In the genomic region with DNA sequence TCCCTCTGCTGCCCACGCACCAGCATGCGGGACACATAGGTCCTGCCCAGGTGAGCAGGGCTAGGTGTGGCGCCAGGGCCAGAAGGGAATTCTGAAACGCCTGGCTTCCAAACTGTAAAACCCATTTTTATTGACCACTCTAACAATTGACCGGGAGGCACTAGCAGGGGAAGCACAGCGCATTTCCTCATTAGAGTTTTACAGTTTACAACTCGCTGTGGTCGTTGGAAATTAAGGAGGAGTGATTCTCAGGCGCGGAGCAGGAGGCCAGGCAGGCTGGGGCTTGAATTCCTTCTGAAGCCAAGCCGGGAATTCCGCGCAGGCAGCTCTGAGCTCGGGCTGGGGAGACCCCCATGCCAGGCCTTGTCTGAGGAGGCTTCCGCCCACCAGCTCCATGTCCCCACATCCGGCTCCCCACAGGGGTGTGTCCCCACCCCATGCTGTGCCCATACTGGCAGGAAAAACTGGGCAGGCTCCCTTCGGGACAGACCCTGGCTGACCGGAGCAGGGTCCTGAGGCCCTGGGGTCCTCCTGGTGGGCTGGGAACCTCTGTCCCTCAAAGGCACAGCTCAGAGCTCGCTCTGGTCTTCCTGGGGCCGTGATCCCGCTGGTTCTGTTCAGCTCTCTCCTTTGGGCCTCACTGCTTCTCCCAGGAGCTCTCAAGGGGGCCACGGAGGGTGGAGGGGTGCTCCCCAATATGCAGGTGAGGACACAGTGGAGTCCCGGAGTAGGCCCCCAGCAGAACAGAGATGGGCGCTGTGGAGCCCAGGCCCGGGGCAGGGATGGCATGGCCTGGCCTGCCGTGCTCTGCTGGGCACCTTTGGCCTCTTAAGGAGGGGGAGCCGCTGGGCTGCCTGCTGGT, we compare ENCODE assay signal across 9 cellular contexts.
DNase-seq lines count a peak whose midpoint lies in the region; ATAC-seq and TF ChIP-seq lines count a peak whose summit lies in the region.
"Had no signal": no experiment of that assay in that cellular context is flagged by ENCODE, and none has a peak within 500 bp of the region (broad histone marks: within the 10 kb centered on the region; RNA-seq: fewer than 3 reads in every experiment).

No MANE protein-coding gene starts in this region.

- H3K36me3 ChIP-seq in ACC112 (ENCODE audit: insufficient read depth, low read length) (no peaks in the 10 kb centered on the region), HEK293 (ENCODE audit: control insufficient read depth in 2 of 2, insufficient read depth in 1 of 2, low read length in 2 of 2) (no peaks in the 10 kb centered on the region), duodenal mucosa (ENCODE audit: control insufficient read depth in 1 of 2, insufficient read depth in 2 of 2, low read length in 2 of 2) (no peaks in the 10 kb centered on the region), muscle layer of duodenum (ENCODE audit: control insufficient read depth in 1 of 2, insufficient read depth in 2 of 2, low read length in 2 of 2) (no peaks in the 10 kb centered on the region)

- no peak overlapping the region for H3K27ac ChIP-seq in ACC112 (ENCODE audit: low read depth, low read length)
- H3K27ac ChIP-seq in HEK293 (ENCODE audit: extremely low read depth, low read depth, low read length) = peak overlapping the region; percentile 78; the same call in 1 of the 2 replicates
- peak overlapping the region; percentile 78 for H3K27ac ChIP-seq in duodenal mucosa (ENCODE audit: low read depth, low read length)
- H3K27ac ChIP-seq in muscle layer of duodenum (ENCODE audit: low read length) = peak overlapping the region; percentile 74

- peak overlapping the region; percentile 60 to 68 for H3K9ac ChIP-seq in duodenal mucosa (ENCODE audit: low read depth in 1 of 2, low read length in 2 of 2)

- ATAC-seq in HG03571 (IDR thresholded peaks at IDR 0.05; ENCODE audit: unreplicated experiment) = no peak

- H3K27me3 ChIP-seq in ACC112 (ENCODE audit: insufficient read depth, low read length) = peaks cover 28% of the 10 kb centered on the region
- peaks cover 0 to 3% of the 10 kb centered on the region in 2 donors for H3K27me3 ChIP-seq in duodenal mucosa (ENCODE audit: control insufficient read depth in 1 of 2, insufficient read depth in 2 of 2, low read length in 2 of 2)
- peaks cover 20% of the 10 kb centered on the region for H3K27me3 ChIP-seq in muscle layer of duodenum (ENCODE audit: low read depth, low read length)

- TF ChIP-seq CTCF in HEK293 (tag by site-specific recombination; IDR thresholded peaks at IDR 0.05) = no peak

- CTCF ChIA-PET in HEK293 (lab: Yijun Ruan, JAX) = interaction anchor here (1.0 to 3.5 kb wide), 4 partner anchors 8 to 106 kb away, joined by 5 to 15 read pairs (median 6); no protein-coding TSS in a partner anchor

- H3K79me2 ChIP-seq in ACC112 (ENCODE audit: control insufficient read depth, insufficient read depth, low read length, unreplicated experiment) = no peaks in the 10 kb centered on the region

- POLR2A ChIA-PET in HEK293 (lab: Yijun Ruan, JAX) = interaction anchor here (0.7 to 3.3 kb wide), 13 partner anchors 9 to 256 kb away, joined by 3 to 40 read pairs (median 4); a partner anchor contains a TSS

- no peak for DNase-seq in NCI-H69 (lab: John Stamatoyannopoulos, UW)
- no peak for DNase-seq in NCI-H1436 (lab: John Stamatoyannopoulos, UW)
- DNase-seq in effector CD8-positive, alpha-beta T cell (lab: John Stamatoyannopoulos, UW) = no peak
- DNase-seq: activated gamma-delta T cell had no signal

- H2AFZ ChIP-seq in ACC112 (ENCODE audit: low read length, unreplicated experiment) = peak overlapping the region; percentile 23

- H3K4me1 ChIP-seq in ACC112 (ENCODE audit: control insufficient read depth, insufficient read depth, low read length, unreplicated experiment) (peaks cover 5% of the 10 kb centered on the region), HEK293 (ENCODE audit: control insufficient read depth, insufficient read depth, low read length) (peaks cover 15% of the 10 kb centered on the region), duodenal mucosa (ENCODE audit: control insufficient read depth in 1 of 2, insufficient read depth in 2 of 2, low read length in 2 of 2) (peaks cover 46 to 63% of the 10 kb centered on the region in 2 donors), muscle layer of duodenum (ENCODE audit: control insufficient read depth in 1 of 2, insufficient read depth in 2 of 2, low read length in 2 of 2) (peaks cover 0 to 51% of the 10 kb centered on the region in 2 donors)

- peak overlapping the region; percentile 73 for H3K4me3 ChIP-seq in ACC112 (ENCODE audit: low read depth, low read length)
- H3K4me3 ChIP-seq in HEK293 (ENCODE audit: low read depth, low read length) = no peak overlapping the region
- peak overlapping the region; percentile 50 to 58 for H3K4me3 ChIP-seq in duodenal mucosa (ENCODE audit: low read depth in 1 of 2, low read length in 2 of 2)
- H3K4me3 ChIP-seq in muscle layer of duodenum (ENCODE audit: low read depth in 1 of 2, low read length in 2 of 2) = peak overlapping the region in 1 of 2 donors; percentile 52

- H3K9me3 ChIP-seq in HEK293 (ENCODE audit: control insufficient read depth, insufficient read depth, low read depth, low read length) (no peaks in the 10 kb centered on the region), duodenal mucosa (ENCODE audit: control insufficient read depth in 1 of 2, low read length in 2 of 2) (no peaks in the 10 kb centered on the region), muscle layer of duodenum (ENCODE audit: control insufficient read depth in 1 of 2, low read length in 2 of 2) (no peaks in the 10 kb centered on the region)

TF ChIP-seq in HEK293, 187 proteins besides CTCF, POLR2A, EP300 and RAD21 (continues in another document):
- TF ChIP-seq ZNF629 (tag by site-specific recombination; IDR thresholded peaks at IDR 0.05) (no peak), ZNF707 (tag by site-specific recombination; IDR thresholded peaks at IDR 0.05) (no peak), ZNF10 (tag by site-specific recombination; IDR thresholded peaks at IDR 0.05) (peak; percentile 83)
- TF ChIP-seq, protein P1, sequence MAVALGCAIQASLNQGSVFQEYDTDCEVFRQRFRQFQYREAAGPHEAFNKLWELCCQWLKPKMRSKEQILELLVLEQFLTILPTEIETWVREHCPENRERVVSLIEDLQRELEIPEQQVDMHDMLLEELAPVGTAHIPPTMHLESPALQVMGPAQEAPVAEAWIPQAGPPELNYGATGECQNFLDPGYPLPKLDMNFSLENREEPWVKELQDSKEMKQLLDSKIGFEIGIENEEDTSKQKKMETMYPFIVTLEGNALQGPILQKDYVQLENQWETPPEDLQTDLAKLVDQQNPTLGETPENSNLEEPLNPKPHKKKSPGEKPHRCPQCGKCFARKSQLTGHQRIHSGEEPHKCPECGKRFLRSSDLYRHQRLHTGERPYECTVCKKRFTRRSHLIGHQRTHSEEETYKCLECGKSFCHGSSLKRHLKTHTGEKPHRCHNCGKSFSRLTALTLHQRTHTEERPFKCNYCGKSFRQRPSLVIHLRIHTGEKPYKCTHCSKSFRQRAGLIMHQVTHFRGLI (tag by site-specific recombination; IDR thresholded peaks at IDR 0.05) = no peak
- TF ChIP-seq, protein P2, sequence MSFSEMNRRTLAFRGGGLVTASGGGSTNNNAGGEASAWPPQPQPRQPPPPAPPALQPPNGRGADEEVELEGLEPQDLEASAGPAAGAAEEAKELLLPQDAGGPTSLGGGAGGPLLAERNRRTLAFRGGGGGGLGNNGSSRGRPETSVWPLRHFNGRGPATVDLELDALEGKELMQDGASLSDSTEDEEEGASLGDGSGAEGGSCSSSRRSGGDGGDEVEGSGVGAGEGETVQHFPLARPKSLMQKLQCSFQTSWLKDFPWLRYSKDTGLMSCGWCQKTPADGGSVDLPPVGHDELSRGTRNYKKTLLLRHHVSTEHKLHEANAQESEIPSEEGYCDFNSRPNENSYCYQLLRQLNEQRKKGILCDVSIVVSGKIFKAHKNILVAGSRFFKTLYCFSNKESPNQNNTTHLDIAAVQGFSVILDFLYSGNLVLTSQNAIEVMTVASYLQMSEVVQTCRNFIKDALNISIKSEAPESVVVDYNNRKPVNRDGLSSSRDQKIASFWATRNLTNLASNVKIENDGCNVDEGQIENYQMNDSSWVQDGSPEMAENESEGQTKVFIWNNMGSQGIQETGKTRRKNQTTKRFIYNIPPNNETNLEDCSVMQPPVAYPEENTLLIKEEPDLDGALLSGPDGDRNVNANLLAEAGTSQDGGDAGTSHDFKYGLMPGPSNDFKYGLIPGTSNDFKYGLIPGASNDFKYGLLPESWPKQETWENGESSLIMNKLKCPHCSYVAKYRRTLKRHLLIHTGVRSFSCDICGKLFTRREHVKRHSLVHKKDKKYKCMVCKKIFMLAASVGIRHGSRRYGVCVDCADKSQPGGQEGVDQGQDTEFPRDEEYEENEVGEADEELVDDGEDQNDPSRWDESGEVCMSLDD (tag by site-specific recombination; IDR thresholded peaks at IDR 0.05) = no peak
- TF ChIP-seq, protein P3, sequence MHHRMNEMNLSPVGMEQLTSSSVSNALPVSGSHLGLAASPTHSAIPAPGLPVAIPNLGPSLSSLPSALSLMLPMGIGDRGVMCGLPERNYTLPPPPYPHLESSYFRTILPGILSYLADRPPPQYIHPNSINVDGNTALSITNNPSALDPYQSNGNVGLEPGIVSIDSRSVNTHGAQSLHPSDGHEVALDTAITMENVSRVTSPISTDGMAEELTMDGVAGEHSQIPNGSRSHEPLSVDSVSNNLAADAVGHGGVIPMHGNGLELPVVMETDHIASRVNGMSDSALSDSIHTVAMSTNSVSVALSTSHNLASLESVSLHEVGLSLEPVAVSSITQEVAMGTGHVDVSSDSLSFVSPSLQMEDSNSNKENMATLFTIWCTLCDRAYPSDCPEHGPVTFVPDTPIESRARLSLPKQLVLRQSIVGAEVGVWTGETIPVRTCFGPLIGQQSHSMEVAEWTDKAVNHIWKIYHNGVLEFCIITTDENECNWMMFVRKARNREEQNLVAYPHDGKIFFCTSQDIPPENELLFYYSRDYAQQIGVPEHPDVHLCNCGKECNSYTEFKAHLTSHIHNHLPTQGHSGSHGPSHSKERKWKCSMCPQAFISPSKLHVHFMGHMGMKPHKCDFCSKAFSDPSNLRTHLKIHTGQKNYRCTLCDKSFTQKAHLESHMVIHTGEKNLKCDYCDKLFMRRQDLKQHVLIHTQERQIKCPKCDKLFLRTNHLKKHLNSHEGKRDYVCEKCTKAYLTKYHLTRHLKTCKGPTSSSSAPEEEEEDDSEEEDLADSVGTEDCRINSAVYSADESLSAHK (tag by site-specific recombination; IDR thresholded peaks at IDR 0.05) = peak; percentile 37
- TF ChIP-seq, protein P4, sequence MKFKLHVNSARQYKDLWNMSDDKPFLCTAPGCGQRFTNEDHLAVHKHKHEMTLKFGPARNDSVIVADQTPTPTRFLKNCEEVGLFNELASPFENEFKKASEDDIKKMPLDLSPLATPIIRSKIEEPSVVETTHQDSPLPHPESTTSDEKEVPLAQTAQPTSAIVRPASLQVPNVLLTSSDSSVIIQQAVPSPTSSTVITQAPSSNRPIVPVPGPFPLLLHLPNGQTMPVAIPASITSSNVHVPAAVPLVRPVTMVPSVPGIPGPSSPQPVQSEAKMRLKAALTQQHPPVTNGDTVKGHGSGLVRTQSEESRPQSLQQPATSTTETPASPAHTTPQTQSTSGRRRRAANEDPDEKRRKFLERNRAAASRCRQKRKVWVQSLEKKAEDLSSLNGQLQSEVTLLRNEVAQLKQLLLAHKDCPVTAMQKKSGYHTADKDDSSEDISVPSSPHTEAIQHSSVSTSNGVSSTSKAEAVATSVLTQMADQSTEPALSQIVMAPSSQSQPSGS (tag by site-specific recombination; IDR thresholded peaks at IDR 0.05; ENCODE audit: low read depth) = no peak
